10 cellular contexts compared by ENCODE assay signal in genomic region chr17:63277629-63278028, GRCh38.
"Had no signal": no experiment of that assay in that cellular context is flagged by ENCODE, and none has a peak within 500 bp of the region (broad histone marks: within the 10 kb centered on the region; RNA-seq: fewer than 3 reads in every experiment).

No MANE protein-coding gene starts in this region.

- H3K36me3 ChIP-seq: ascending aorta, ovary, thyroid gland, uterus had no signal

- H3K9me3 Mint-ChIP-seq: memory B cell had no signal

- H3K4me3 Mint-ChIP-seq: memory B cell had no signal

- H3K4me3 ChIP-seq: ascending aorta, ovary, thyroid gland, uterus had no signal

- H3K36me3 Mint-ChIP-seq: memory B cell had no signal

- H3K27me3 Mint-ChIP-seq: memory B cell had no signal

- DNase-seq: activated CD4-positive, alpha-beta T cell treated with anti-CD3 and anti-CD28 coated beads, Interleukin-2, amount 50 U/mL, for 48 hours; activated CD4-positive, CD25-positive, alpha-beta regulatory T cell treated with anti-CD3 and anti-CD28 coated beads, Interleukin-2, amount 50 U/mL, for 72 hours; cortex of kidney; effector CD8-positive, alpha-beta T cell; ovary; small intestine; thyroid gland; uterus had no signal

- H3K4me1 ChIP-seq: thyroid gland, uterus had no signal

- H3K27me3 ChIP-seq: ascending aorta, ovary, thyroid gland, uterus had no signal

- H3K9me3 ChIP-seq: ascending aorta, ovary, thyroid gland, uterus had no signal

- H3K27ac Mint-ChIP-seq: memory B cell had no signal
